29 cellular contexts compared by ENCODE assay signal in genomic region chr1:162224267-162224666, GRCh38.
"Had no signal": no experiment of that assay in that cellular context is flagged by ENCODE, and none has a peak within 500 bp of the region (broad histone marks: within the 10 kb centered on the region; RNA-seq: fewer than 3 reads in every experiment).

No MANE protein-coding gene starts in this region.

- H3K9me3 Mint-ChIP-seq: activated CD8-positive, alpha-beta T cell treated with anti-CD3 and anti-CD28 coated beads for 36 hours; activated naive CD8-positive, alpha-beta T cell treated with anti-CD3 and anti-CD28 coated beads, Interleukin-2, amount 50 U/mL, for 24 hours; activated T-cell treated with anti-CD3 and anti-CD28 coated beads, Interleukin-2, amount 50 U/mL, for 24 hours; activated T-helper 2 cell treated with anti-CD3 and anti-CD28 coated beads, Interferon-gamma antibody, Interleukin-2, Interleukin-4, amounts not matched to agents 10 μg/mL and 5 μg/mL and 100 μg/mL, durations not matched to agents 14 hours and 24 hours and 36 hours; brain had no signal

- H3K27ac Mint-ChIP-seq: activated CD8-positive, alpha-beta T cell treated with anti-CD3 and anti-CD28 coated beads for 36 hours; activated naive CD8-positive, alpha-beta T cell; activated naive CD8-positive, alpha-beta T cell treated with anti-CD3 and anti-CD28 coated beads, Interleukin-2, amount 50 U/mL, for 24 hours; activated T-cell treated with anti-CD3 and anti-CD28 coated beads, Interleukin-2, amount 50 U/mL, for 24 hours; activated T-helper 2 cell treated with anti-CD3 and anti-CD28 coated beads, Interferon-gamma antibody, Interleukin-2, Interleukin-4, amounts not matched to agents 10 μg/mL and 5 μg/mL and 100 μg/mL, durations not matched to agents 14 hours and 24 hours and 36 hours had no signal

- DNase-seq: activated CD4-positive, alpha-beta T cell treated with anti-CD3 and anti-CD28 coated beads for 1 hour; activated CD4-positive, alpha-beta T cell treated with anti-CD3 and anti-CD28 coated beads for 48 hours; activated CD4-positive, CD25-positive, alpha-beta regulatory T cell; activated CD8-positive, alpha-beta T cell treated with anti-CD3 and anti-CD28 coated beads for 36 hours; activated gamma-delta T cell; activated naive CD4-positive, alpha-beta T cell treated with Interleukin-2 at 50 U/mL for 16 hours; activated naive CD8-positive, alpha-beta T cell treated with anti-CD3 and anti-CD28 coated beads, Interleukin-2, amount 50 U/mL, for 24 hours; activated T-cell treated with anti-CD3 and anti-CD28 coated beads, Interleukin-2, amount 50 U/mL, for 24 hours; anterior cingulate cortex; caudate nucleus; cerebellar nuclear complex; NCI-H1048; NCI-H1105 treated with DMSO at 0.1 percent for 48 hours; NCI-H1436; NCI-H1694; NCI-H2029; NCI-H345; NCI-H524 treated with DMSO at 0.1 percent for 48 hours; SIG-M5; SW 1271; T-helper 1 cell; T-helper 2 cell; T-helper 9 cell; WERI-Rb-1 had no signal

- H3K4me3 Mint-ChIP-seq: activated CD8-positive, alpha-beta T cell treated with anti-CD3 and anti-CD28 coated beads for 36 hours; activated naive CD8-positive, alpha-beta T cell; activated naive CD8-positive, alpha-beta T cell treated with anti-CD3 and anti-CD28 coated beads, Interleukin-2, amount 50 U/mL, for 24 hours; activated T-cell treated with anti-CD3 and anti-CD28 coated beads, Interleukin-2, amount 50 U/mL, for 24 hours; brain had no signal

- H3K27ac ChIP-seq: RWPE1, WERI-Rb-1 had no signal

- ATAC-seq: activated CD8-positive, alpha-beta T cell treated with anti-CD3 and anti-CD28 coated beads for 36 hours; activated naive CD8-positive, alpha-beta T cell treated with anti-CD3 and anti-CD28 coated beads, Interleukin-2, amount 50 U/mL, for 24 hours; Right ventricle myocardium inferior had no signal

- H3K4me1 Mint-ChIP-seq: activated naive CD8-positive, alpha-beta T cell treated with anti-CD3 and anti-CD28 coated beads, Interleukin-2, amount 50 U/mL, for 24 hours had no signal

- H3K36me3 Mint-ChIP-seq: activated naive CD8-positive, alpha-beta T cell; brain had no signal

- H3K36me3 ChIP-seq: WERI-Rb-1 had no signal
